3 cellular contexts compared by ENCODE assay signal in genomic region chr4:104169437-104169836, GRCh38.
TF ChIP-seq lines count a peak whose summit lies in the region.

No MANE protein-coding gene starts in this region.

TF ChIP-seq in A549, 52 proteins besides CTCF, POLR2A, EP300 and RAD21:
- TF ChIP-seq JUN (IDR thresholded peaks at IDR 0.05) = no peak
- no peak for TF ChIP-seq KDM5A (IDR thresholded peaks at IDR 0.05)
- TF ChIP-seq ZNF302 (CRISPR knock-in tag; IDR thresholded peaks at IDR 0.05) = no peak
- TF ChIP-seq NFE2L2 (conservative IDR thresholded peaks at IDR 0.05; ENCODE audit: low read length) = no peak
- TF ChIP-seq SMC3 (IDR thresholded peaks at IDR 0.05) = no peak
- TF ChIP-seq MAFK (IDR thresholded peaks at IDR 0.05; ENCODE audit: partially characterized antibody) = peak; percentile 38
- no peak for TF ChIP-seq SREBF2 (IDR thresholded peaks at IDR 0.05)
- no peak for TF ChIP-seq RNF2 (IDR thresholded peaks at IDR 0.05; ENCODE audit: borderline replicate concordance, low read depth)
- no peak for TF ChIP-seq TFCP2L1 (CRISPR knock-in tag; IDR thresholded peaks at IDR 0.05)

TF ChIP-seq in IMR-90, 13 proteins besides CTCF, POLR2A, EP300 and RAD21:
- TF ChIP-seq NFE2L2 (IDR thresholded peaks at IDR 0.05; ENCODE audit: low read depth, low read length) (no peak), RFX5 (IDR thresholded peaks at IDR 0.05; ENCODE audit: low read depth, low read length) (no peak), MAFK (IDR thresholded peaks at IDR 0.05; ENCODE audit: low read depth, low read length) (peak; percentile 76)
- TF ChIP-seq, protein P1, sequence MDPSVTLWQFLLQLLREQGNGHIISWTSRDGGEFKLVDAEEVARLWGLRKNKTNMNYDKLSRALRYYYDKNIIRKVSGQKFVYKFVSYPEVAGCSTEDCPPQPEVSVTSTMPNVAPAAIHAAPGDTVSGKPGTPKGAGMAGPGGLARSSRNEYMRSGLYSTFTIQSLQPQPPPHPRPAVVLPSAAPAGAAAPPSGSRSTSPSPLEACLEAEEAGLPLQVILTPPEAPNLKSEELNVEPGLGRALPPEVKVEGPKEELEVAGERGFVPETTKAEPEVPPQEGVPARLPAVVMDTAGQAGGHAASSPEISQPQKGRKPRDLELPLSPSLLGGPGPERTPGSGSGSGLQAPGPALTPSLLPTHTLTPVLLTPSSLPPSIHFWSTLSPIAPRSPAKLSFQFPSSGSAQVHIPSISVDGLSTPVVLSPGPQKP (IDR thresholded peaks at IDR 0.05; ENCODE audit: borderline replicate concordance, low read depth, low read length) = no peak

TF ChIP-seq in H1, 55 proteins besides CTCF, POLR2A, EP300 and RAD21:
- TF ChIP-seq MAFK (IDR thresholded peaks at IDR 0.05; ENCODE audit: low read depth, low read length) = 0 out of 2 replicates have a peak, but pooled peaks have one; percentile 15
- TF ChIP-seq RNF2 (IDR thresholded peaks at IDR 0.05; ENCODE audit: borderline replicate concordance, low read depth, low read length, missing control alignments, poor library complexity, severe bottlenecking) = no peak
